ENCODE assay signal across 8 cellular contexts in the genomic region with DNA sequence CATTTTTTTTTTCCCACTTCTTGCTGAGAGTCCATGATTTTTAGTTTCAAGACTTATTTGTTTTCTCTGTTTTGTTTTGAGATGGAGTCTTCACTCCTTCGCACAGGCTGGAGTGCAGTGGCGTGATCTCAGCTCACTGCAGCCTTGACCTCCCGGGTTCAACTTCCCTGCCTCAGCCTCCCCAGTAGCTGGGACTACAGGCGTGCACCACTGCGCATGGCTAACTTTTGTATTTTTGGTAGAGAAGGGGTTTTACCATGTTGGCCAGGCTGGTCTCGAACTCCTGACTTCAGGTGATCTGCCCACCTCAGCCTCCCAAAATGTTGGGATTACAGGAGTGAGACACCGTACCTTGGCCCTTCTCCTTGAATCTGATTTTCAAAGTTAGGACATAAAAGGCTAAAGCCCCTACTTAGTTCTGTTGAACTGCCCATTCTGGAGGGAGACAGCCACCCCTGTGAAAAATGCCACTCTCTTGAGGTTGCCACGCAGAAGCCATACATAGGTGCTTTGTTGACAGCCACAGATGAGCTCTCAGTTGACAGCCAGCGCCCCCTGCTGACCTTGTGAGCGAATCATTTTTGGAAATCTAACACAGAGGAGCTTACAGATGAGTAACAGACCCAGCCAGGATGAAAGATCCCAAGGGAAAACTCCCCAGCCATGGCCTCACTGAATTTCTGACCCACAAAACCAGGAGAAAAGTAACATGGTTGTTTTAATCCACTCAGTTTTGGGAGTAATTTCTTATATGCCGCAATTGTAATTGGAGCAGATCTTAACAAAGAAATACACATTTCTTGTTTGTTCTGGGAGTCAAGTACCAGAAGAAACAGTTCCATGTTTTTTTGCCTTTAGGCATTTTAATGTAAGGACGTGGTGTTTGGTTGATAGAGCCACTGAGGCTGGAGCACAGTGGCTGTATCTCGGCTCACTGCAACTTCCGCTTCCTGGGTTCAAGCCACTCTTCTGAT. TPM values are rescaled to one million over a fixed set of nuclear protein-coding genes. Genes with fewer than 3 reads are reported as not detected.
DNase-seq lines count a peak whose midpoint lies in the region; ATAC-seq and TF ChIP-seq lines count a peak whose summit lies in the region.

No MANE protein-coding gene starts in this region.

- H3K27ac ChIP-seq in AG04450 (ENCODE audit: low read depth, low read length) (no peak overlapping the region), lung (ENCODE audit: low read depth in 1 of 2, low read length in 1 of 2) (no peak overlapping the region)

- POLR2A ChIA-PET in AG04450 (lab: Yijun Ruan, JAX), result interaction anchor here (0.6 kb wide), 1 partner anchor 34 kb away, joined by 4 read pairs; no protein-coding TSS in a partner anchor

- H3K4me3 ChIP-seq in AG04450 (ENCODE audit: low read depth, low read length) (no peak overlapping the region), lung (no peak overlapping the region)

- H3K27me3 ChIP-seq in AG04450 (ENCODE audit: control insufficient read depth, insufficient read depth, low read length), result peaks cover 2% of the 10 kb centered on the region
- H3K27me3 ChIP-seq in lung (ENCODE audit: control insufficient read depth, insufficient read depth), result no peaks in the 10 kb centered on the region

- CTCF ChIA-PET in AG04450 (lab: Charles Lee), result interaction anchor here (0.5 to 2.7 kb wide), 59 partner anchors 8 to 396 kb away, joined by 3 to 57 read pairs (median 4); partner anchors contain the start of genes PKD1L3, TXNL4B and ZNF821

- no peaks in the 10 kb centered on the region for H3K36me3 ChIP-seq in lung (ENCODE audit: control insufficient read depth in 2 of 2, insufficient read depth in 2 of 2, low read length in 2 of 2)

- H3K4me1 ChIP-seq in lung (ENCODE audit: control insufficient read depth in 2 of 2, insufficient read depth in 2 of 2, low read length in 2 of 2), result no peaks in the 10 kb centered on the region

- ATAC-seq in GM18861 (IDR thresholded peaks at IDR 0.05; ENCODE audit: unreplicated experiment), result peak; percentile 64
- ATAC-seq in HG03432 (IDR thresholded peaks at IDR 0.05; ENCODE audit: unreplicated experiment), result peak; percentile 80
- peak; percentile 72 for ATAC-seq in lung (ENCODE audit: insufficient read depth, low FRiP score)

- peak; percentile 56 for DNase-seq in AG04450 (ENCODE audit: low read depth, low spot score)
- peak; percentile 76 for DNase-seq in NCI-H69 (lab: John Stamatoyannopoulos, UW)
- DNase-seq in activated CD4-positive, alpha-beta T cell treated with anti-CD3 and anti-CD28 coated beads, Interleukin-2, amount 50 U/mL, for 24 hours (ENCODE audit: low read depth in 1 of 2, low spot score in 1 of 2), result peak; percentile 62 to 69
- peak; percentile 88 for DNase-seq in ecto neural progenitor cell (ENCODE audit: low spot score)
- DNase-seq in lung (ENCODE audit: low spot score), result peak; percentile 79
- peak; percentile 22 for DNase-seq in stimulated activated CD8-positive, alpha-beta memory T cell treated with anti-CD3 and anti-CD28 coated beads, Interleukin-12 subunit alpha, Interleukin-12 subunit beta, amount 100 ng/mL, for 24 hours (ENCODE audit: extremely low read depth)

- H3K9me3 ChIP-seq in AG04450 (ENCODE audit: control insufficient read depth, insufficient read depth, low read length), result peaks cover 3% of the 10 kb centered on the region; the same call in 1 of the 2 replicates
- H3K9me3 ChIP-seq in lung (ENCODE audit: control insufficient read depth in 2 of 2, insufficient read depth in 1 of 2, low read length in 1 of 2), result no peaks in the 10 kb centered on the region

- 58 to 67% methylated on average over 14 of the region's 14 CpGs for WGBS in lung, 2 donors

- peak; percentile 90 for TF ChIP-seq CTCF in AG04450 (IDR thresholded peaks at IDR 0.05; ENCODE audit: low read depth, low read length)
- peak; percentile 79 for TF ChIP-seq CTCF in lung (IDR thresholded peaks at IDR 0.05; ENCODE audit: control extremely low read depth, extremely low read depth)

RNA-seq across cellular contexts. Expression of gene PKD1L3, which starts 38.8 kb away (rescaled TPM):
- not detected in 2 replicates for polyA plus RNA-seq in AG04450 (2011; rRNA removed)
- not detected in 2 replicates for polyA minus RNA-seq in AG04450 (2011; rRNA and poly(A)+ RNA removed)
- total RNA-seq in lung, result under 1 TPM; 0.28 to 0.46 TPM
- under 1 TPM; 0.04 to 0.05 TPM for polyA plus RNA-seq in lung

RNA-seq across cellular contexts. Expression of gene DHODH, which starts 47.2 kb away (rescaled TPM):
- polyA plus RNA-seq in AG04450 (2011; rRNA removed) (3.3 and 3.6 TPM in 2 replicates), lung (10 to 100 TPM in 1 of 2 donors, 1 to 10 TPM in 1; 8.4 to 11.8 TPM)
- 3.6 and 4.4 TPM in 2 replicates for polyA minus RNA-seq in AG04450 (2011; rRNA and poly(A)+ RNA removed)
- 10 to 100 TPM in 1 of 2 donors, 1 to 10 TPM in 1; 8.5 to 14.0 TPM for total RNA-seq in lung

Comparison
In these comparisons a context has a peak if more than half of its experiments do, and no peak if none do; other contexts are left out.
1. DNase-seq: peak in every context shown above with its lines; median percentile 88 in ecto neural progenitor cell; 79 in lung; 76 in NCI-H69; 66 in activated CD4-positive, alpha-beta T cell treated with anti-CD3 and anti-CD28 coated beads, Interleukin-2, amount 50 U/mL, for 24 hours; 56 in AG04450; 22 in stimulated activated CD8-positive, alpha-beta memory T cell treated with anti-CD3 and anti-CD28 coated beads, Interleukin-12 subunit alpha, Interleukin-12 subunit beta, amount 100 ng/mL, for 24 hours.